In genomic region chr3:130894130-130894872, GRCh38 we compare ENCODE assay signal across 8 cellular contexts. TPM values are rescaled to one million over a fixed set of nuclear protein-coding genes. Genes with fewer than 3 reads are reported as not detected.
DNase-seq lines count a peak whose midpoint lies in the region; ATAC-seq and TF ChIP-seq lines count a peak whose summit lies in the region.

No MANE protein-coding gene starts in this region.

- WGBS in testis, 2 donors: 0 to 1% methylated on average over 9 to 41 of the region's 52 CpGs

- peak; percentile 52 to 81 (median 64) for DNase-seq in NCI-H1417 (lab: John Stamatoyannopoulos, UW)
- no peak for DNase-seq in NCI-H1417 treated with DMSO at 0.1 percent for 48 hours (lab: John Stamatoyannopoulos, UW)
- DNase-seq in NCI-H526 treated with DMSO at 0.1 percent for 48 hours (lab: John Stamatoyannopoulos, UW): peak; percentile 9
- no peak for DNase-seq in fibroblast of villous mesenchyme (ENCODE audit: low read depth)
- DNase-seq in neural progenitor cell (ENCODE audit: low spot score): peak; percentile 79
- peak; percentile 57 for DNase-seq in testis

- peak overlapping the region; percentile 57 for H3K9ac ChIP-seq in neural progenitor cell

- TF ChIP-seq POLR2A in testis (IDR thresholded peaks at IDR 0.05): no peak

- peaks cover 31% of the 10 kb centered on the region for H4K20me1 ChIP-seq in neural progenitor cell (ENCODE audit: low read depth)

- H3K9me3 ChIP-seq in neural progenitor cell (ENCODE audit: low read depth) (no peaks in the 10 kb centered on the region), testis (no peaks in the 10 kb centered on the region)

- H3F3A ChIP-seq in neural progenitor cell (ENCODE audit: low read depth): peaks cover 8% of the 10 kb centered on the region

- peak overlapping the region; percentile 93 for H3K4me3 ChIP-seq in fibroblast of villous mesenchyme (ENCODE audit: low read depth, low read length)
- H3K4me3 ChIP-seq in neural progenitor cell: peak overlapping the region; percentile 86
- peak overlapping the region; percentile 86 to 94 for H3K4me3 ChIP-seq in testis

- peaks cover 24% of the 10 kb centered on the region for H3K4me1 Mint-ChIP-seq in activated T-helper 17 cell treated with anti-CD3 and anti-CD28 coated beads, Interleukin-2, amount 50 U/mL, for 72 hours
- H3K4me1 Mint-ChIP-seq in neural progenitor cell: peaks cover 36% of the 10 kb centered on the region

- H3K36me3 Mint-ChIP-seq in activated T-helper 17 cell treated with anti-CD3 and anti-CD28 coated beads, Interleukin-2, amount 50 U/mL, for 72 hours (ENCODE audit: low read depth): peaks cover 8% of the 10 kb centered on the region
- H3K36me3 Mint-ChIP-seq in neural progenitor cell: no peaks in the 10 kb centered on the region

- intact Hi-C loops in testis (cut with DNase I; ENCODE audit: low total_unique reads): no loop called here

- peak overlapping the region; percentile 94 for H3K27ac ChIP-seq in neural progenitor cell
- peak overlapping the region; percentile 95 to 97 for H3K27ac ChIP-seq in testis

- H3K27me3 ChIP-seq in neural progenitor cell (no peaks in the 10 kb centered on the region), testis (no peaks in the 10 kb centered on the region)

- peak overlapping the region; percentile 96 for H3K27ac Mint-ChIP-seq in activated T-helper 17 cell treated with anti-CD3 and anti-CD28 coated beads, Interleukin-2, amount 50 U/mL, for 72 hours
- peak overlapping the region; percentile 67 for H3K27ac Mint-ChIP-seq in neural progenitor cell

- peak; percentile 14 for ATAC-seq in HG02623 (IDR thresholded peaks at IDR 0.05; ENCODE audit: unreplicated experiment)
- ATAC-seq in activated T-helper 17 cell treated with anti-CD3 and anti-CD28 coated beads, Interleukin-2, amount 50 U/mL, for 72 hours (replicated peaks): peak; percentile 3

- peaks cover 49% of the 10 kb centered on the region for H3K79me2 ChIP-seq in neural progenitor cell (ENCODE audit: low read depth)

- H3K4me2 ChIP-seq in neural progenitor cell: peak overlapping the region; percentile 90

- H3K4me1 ChIP-seq in neural progenitor cell (peaks cover 38% of the 10 kb centered on the region), testis (peaks cover 22% of the 10 kb centered on the region)

- no peaks in the 10 kb centered on the region for H3K9me3 Mint-ChIP-seq in activated T-helper 17 cell treated with anti-CD3 and anti-CD28 coated beads, Interleukin-2, amount 50 U/mL, for 72 hours
- no peaks in the 10 kb centered on the region for H3K9me3 Mint-ChIP-seq in neural progenitor cell

- H3K4me3 Mint-ChIP-seq in activated T-helper 17 cell treated with anti-CD3 and anti-CD28 coated beads, Interleukin-2, amount 50 U/mL, for 72 hours: peak overlapping the region; percentile 97
- H3K4me3 Mint-ChIP-seq in neural progenitor cell: peak overlapping the region; percentile 96

- H2AFZ ChIP-seq in neural progenitor cell (replicated peaks): peak overlapping the region; percentile 82

- H3K27me3 Mint-ChIP-seq in activated T-helper 17 cell treated with anti-CD3 and anti-CD28 coated beads, Interleukin-2, amount 50 U/mL, for 72 hours: no peaks in the 10 kb centered on the region
- no peaks in the 10 kb centered on the region for H3K27me3 Mint-ChIP-seq in neural progenitor cell (ENCODE audit: insufficient read depth, low read depth)

- no peak for TF ChIP-seq CTCF in fibroblast of villous mesenchyme (IDR thresholded peaks at IDR 0.05; ENCODE audit: insufficient read depth, low read depth, low read length)
- peak; percentile 29 for TF ChIP-seq CTCF in neural progenitor cell (IDR thresholded peaks at IDR 0.05)
- TF ChIP-seq CTCF in testis (IDR thresholded peaks at IDR 0.05): no peak

- H3K36me3 ChIP-seq in neural progenitor cell: no peaks in the 10 kb centered on the region
- no peaks in the 10 kb centered on the region for H3K36me3 ChIP-seq in testis (ENCODE audit: low read depth, missing control alignments)

RNA-seq across cellular contexts. Expression of gene ATP2C1, which starts 0.4 kb away (rescaled TPM):
- 10 to 100 TPM; 63.3 to 64.8 TPM for total RNA-seq in activated T-helper 17 cell treated with anti-CD3 and anti-CD28 coated beads, Interleukin-2, amount 50 U/mL, for 72 hours
- total RNA-seq in fibroblast of villous mesenchyme (93.4 and 136 TPM in 2 replicates), neural progenitor cell (ENCODE audit: low replicate concordance) (64.5 and 161 TPM in 2 replicates), testis (100 to 1,000 TPM in 1 of 2 donors, 10 to 100 TPM in 1; 88.0 to 103 TPM)
- 51.0 TPM for polyA plus RNA-seq in testis (ENCODE audit: insufficient read depth, low read depth, low replicate concordance)

Comparison
In these comparisons a context has a peak if more than half of its experiments do, and no peak if none do; other contexts are left out.
1. DNase-seq: peak in NCI-H1417 (3 of 3), NCI-H526 treated with DMSO at 0.1 percent for 48 hours (single experiment), neural progenitor cell (single experiment) and testis (single experiment); none in NCI-H1417 treated with DMSO at 0.1 percent for 48 hours (single experiment) and fibroblast of villous mesenchyme (single experiment).
2. Peak in every context shown above with its lines, with median percentiles within 50 percentile points of each other: H3K4me3 ChIP-seq.